20 cellular contexts compared by ENCODE assay signal in the genomic region with DNA sequence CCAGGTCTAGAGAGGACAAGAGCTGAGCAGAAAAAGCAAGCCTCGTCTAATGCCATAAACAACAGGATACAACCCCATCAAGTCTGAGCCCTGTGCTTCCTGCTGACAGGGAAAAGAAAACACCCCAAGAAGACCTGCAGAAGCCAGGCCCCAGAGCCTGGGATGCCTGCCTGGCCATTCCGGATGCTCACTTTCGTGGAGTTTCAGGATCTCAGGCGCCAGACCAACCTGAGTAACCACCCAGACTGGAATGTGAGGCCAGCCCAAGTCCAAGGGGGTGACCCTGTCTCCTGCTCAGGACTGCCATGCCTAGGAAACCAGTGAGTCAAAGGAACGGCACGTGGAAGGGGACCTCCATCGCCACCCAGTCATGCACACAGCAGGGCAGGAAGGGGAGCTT.
"Had no signal": no experiment of that assay in that cellular context is flagged by ENCODE, and none has a peak within 500 bp of the region (broad histone marks: within the 10 kb centered on the region; RNA-seq: fewer than 3 reads in every experiment).

No MANE protein-coding gene starts in this region.

- ATAC-seq: activated CD8-positive, alpha-beta T cell treated with anti-CD3 and anti-CD28 coated beads for 36 hours; activated naive CD4-positive, alpha-beta T cell treated with anti-CD3 and anti-CD28 coated beads, Interleukin-2, amount 50 U/mL, for 72 hours; activated T-cell treated with anti-CD3 and anti-CD28 coated beads, Interleukin-2, amount 50 U/mL, for 4 hours; naive thymus-derived CD8-positive, alpha-beta T cell; sciatic nerve; stimulated activated naive CD8-positive, alpha-beta T cell treated with anti-CD3 and anti-CD28 coated beads, Interleukin-15, amount 100 ng/mL, for 72 hours; WTC11 had no signal

- H3K36me3 ChIP-seq: colonic mucosa, left lung had no signal

- DNase-seq: activated CD4-positive, alpha-beta T cell treated with anti-CD3 and anti-CD28 coated beads for 48 hours; activated CD8-positive, alpha-beta T cell treated with anti-CD3 and anti-CD28 coated beads for 36 hours; activated effector memory CD4-positive, alpha-beta T cell treated with anti-CD3 and anti-CD28 coated beads, Interleukin-2, amount 50 U/mL, for 16 hours; activated T-cell treated with anti-CD3 and anti-CD28 coated beads, Interleukin-2, amount 50 U/mL, for 4 hours; amygdala; central memory CD4-positive, alpha-beta T cell; colonic mucosa; effector CD8-positive, alpha-beta T cell; left lung; mesenchymal stem cell; stimulated activated naive CD8-positive, alpha-beta T cell treated with anti-CD3 and anti-CD28 coated beads, Interleukin-15, amount 100 ng/mL, for 72 hours; T-helper 2 cell had no signal

- H3K27ac ChIP-seq: colonic mucosa, left lung had no signal

- H3K4me1 Mint-ChIP-seq: stimulated activated naive CD8-positive, alpha-beta T cell treated with anti-CD3 and anti-CD28 coated beads, Interleukin-15, amount 100 ng/mL, for 72 hours had no signal

- H3K9me3 ChIP-seq: colonic mucosa, left lung had no signal

- H3K27me3 ChIP-seq: colonic mucosa, left lung had no signal

- H3K4me3 Mint-ChIP-seq: activated CD8-positive, alpha-beta T cell treated with anti-CD3 and anti-CD28 coated beads for 36 hours; activated T-cell treated with anti-CD3 and anti-CD28 coated beads, Interleukin-2, amount 50 U/mL, for 4 hours; stimulated activated naive CD8-positive, alpha-beta T cell treated with anti-CD3 and anti-CD28 coated beads, Interleukin-15, amount 100 ng/mL, for 72 hours; type B pancreatic cell; WTC11 had no signal

- H3K27ac Mint-ChIP-seq: activated CD8-positive, alpha-beta T cell treated with anti-CD3 and anti-CD28 coated beads for 36 hours; activated naive CD4-positive, alpha-beta T cell treated with anti-CD3 and anti-CD28 coated beads, Interleukin-2, amount 50 U/mL, for 72 hours; brain; type B pancreatic cell; WTC11 had no signal

- FAIRE-seq: frontal cortex, islet of Langerhans had no signal

- H3K27me3 Mint-ChIP-seq: activated CD8-positive, alpha-beta T cell treated with anti-CD3 and anti-CD28 coated beads for 36 hours; naive thymus-derived CD8-positive, alpha-beta T cell; stimulated activated naive CD8-positive, alpha-beta T cell treated with anti-CD3 and anti-CD28 coated beads, Interleukin-15, amount 100 ng/mL, for 72 hours had no signal

- H3K36me3 Mint-ChIP-seq: activated naive CD4-positive, alpha-beta T cell treated with anti-CD3 and anti-CD28 coated beads, Interleukin-2, amount 50 U/mL, for 72 hours; naive thymus-derived CD8-positive, alpha-beta T cell; type B pancreatic cell; WTC11 had no signal

- H3K4me1 ChIP-seq: colonic mucosa, left lung had no signal

- H3K4me3 ChIP-seq: colonic mucosa, left lung had no signal

- H3K9me3 Mint-ChIP-seq: activated CD8-positive, alpha-beta T cell treated with anti-CD3 and anti-CD28 coated beads for 36 hours; activated T-cell treated with anti-CD3 and anti-CD28 coated beads, Interleukin-2, amount 50 U/mL, for 4 hours; naive thymus-derived CD8-positive, alpha-beta T cell; stimulated activated naive CD8-positive, alpha-beta T cell treated with anti-CD3 and anti-CD28 coated beads, Interleukin-15, amount 100 ng/mL, for 72 hours; type B pancreatic cell; WTC11 had no signal
